ENCODE assay signal across 8 cellular contexts in genomic region chr10:102393411-102394078, GRCh38. TPM values are rescaled to one million over a fixed set of nuclear protein-coding genes. Genes with fewer than 3 reads are reported as not detected.
DNase-seq lines count a peak whose midpoint lies in the region; ATAC-seq and TF ChIP-seq lines count a peak whose summit lies in the region.

No MANE protein-coding gene starts in this region.

- DNase-seq in GM23338 (ENCODE audit: low spot score) (peak; percentile 93), SK-N-MC (ENCODE audit: low read depth, low spot score) (no peak), fibroblast of the aortic adventitia (ENCODE audit: low read depth) (no peak), occipital lobe (lab: John Stamatoyannopoulos, UW) (no peak), mucosa of gallbladder (ENCODE audit: low spot score) (no peak)

- no peak overlapping the region for H3K27ac ChIP-seq in GM23338 (ENCODE audit: low read depth)
- H3K27ac ChIP-seq in SK-N-MC: no peak overlapping the region

- H3K27me3 Mint-ChIP-seq in GM23338 (ENCODE audit: insufficient read depth, low read depth, poor library complexity): peaks cover 44% of the 10 kb centered on the region

- H3K4me1 Mint-ChIP-seq in GM23338: peaks cover 14% of the 10 kb centered on the region

- H3K4me1 ChIP-seq in GM23338 (ENCODE audit: insufficient read depth): peaks cover 11% of the 10 kb centered on the region
- peaks cover 12% of the 10 kb centered on the region for H3K4me1 ChIP-seq in skeletal muscle satellite cell (ENCODE audit: control insufficient read depth, insufficient read depth, low read length)

- H3K4me3 ChIP-seq in GM23338 (peak overlapping the region; percentile 88), SK-N-MC (peak overlapping the region; percentile 82), fibroblast of the aortic adventitia (ENCODE audit: low read depth, low read length) (peak overlapping the region; percentile 85), skeletal muscle satellite cell (ENCODE audit: low read length) (peak overlapping the region; percentile 85)

- H3K36me3 ChIP-seq in GM23338 (ENCODE audit: insufficient read depth): no peaks in the 10 kb centered on the region
- H3K36me3 ChIP-seq in SK-N-MC (ENCODE audit: insufficient read depth, low read length): no peaks in the 10 kb centered on the region
- H3K36me3 ChIP-seq in skeletal muscle satellite cell (ENCODE audit: insufficient read depth, low read length): peaks cover 7% of the 10 kb centered on the region

- no peaks in the 10 kb centered on the region for H3K9me3 ChIP-seq in SK-N-MC (ENCODE audit: low read depth, low read length)
- no peaks in the 10 kb centered on the region for H3K9me3 ChIP-seq in skeletal muscle satellite cell (replicated peaks; ENCODE audit: low read length)

- no peaks in the 10 kb centered on the region for H3K9me2 ChIP-seq in GM23338 (ENCODE audit: insufficient read depth)

- no peak overlapping the region for H3K27ac Mint-ChIP-seq in GM23338

- no peaks in the 10 kb centered on the region for H3K9me3 Mint-ChIP-seq in GM23338

- peak in 1 of 2 experiments; percentile 85; a peak in 2 of 4 replicates for TF ChIP-seq CTCF in GM23338 (conservative IDR thresholded peaks at IDR 0.05; ENCODE audit: low read depth in 2 of 2)
- peak; percentile 93 for TF ChIP-seq CTCF in fibroblast of the aortic adventitia (IDR thresholded peaks at IDR 0.05; ENCODE audit: insufficient read depth, low read length)

- ATAC-seq in GM23338: peak; percentile 75
- no peak for ATAC-seq in HG02970 (IDR thresholded peaks at IDR 0.05; ENCODE audit: low FRiP score, unreplicated experiment)
- ATAC-seq in GM19397 (IDR thresholded peaks at IDR 0.05; ENCODE audit: unreplicated experiment): no peak

- H3K9ac ChIP-seq in SK-N-MC (ENCODE audit: insufficient read length) (peak overlapping the region; percentile 26), skeletal muscle satellite cell (ENCODE audit: low read depth, low read length) (peak overlapping the region; percentile 84)

- H3K79me2 ChIP-seq in GM23338 (replicated peaks; ENCODE audit: insufficient read depth): no peaks in the 10 kb centered on the region

- H3K4me2 ChIP-seq in GM23338 (peak overlapping the region; percentile 96), skeletal muscle satellite cell (ENCODE audit: low read length) (peak overlapping the region; percentile 100)

- H3K27me3 ChIP-seq in GM23338 (ENCODE audit: insufficient read depth) (peaks cover 38% of the 10 kb centered on the region), skeletal muscle satellite cell (ENCODE audit: control insufficient read depth, insufficient read depth, low read length) (no peaks in the 10 kb centered on the region)

- no peaks in the 10 kb centered on the region; the same call in 2 of the 3 replicates for H3K36me3 Mint-ChIP-seq in GM23338 (ENCODE audit: low read depth)

- H2AFZ ChIP-seq in GM23338: peak overlapping the region; percentile 97

- 0 out of 2 replicates have a peak, but pooled peaks cover 5% of the 10 kb centered on the region for H3F3A ChIP-seq in GM23338 (replicated peaks; ENCODE audit: low read depth)

- peak overlapping the region; percentile 82 for H3K4me3 Mint-ChIP-seq in GM23338

- no peaks in the 10 kb centered on the region; the same call in 1 of the 2 replicates for H4K20me1 ChIP-seq in GM23338 (replicated peaks; ENCODE audit: insufficient read depth)

TF ChIP-seq in GM23338, 12 proteins besides CTCF, POLR2A, EP300 and RAD21 (continues in another document):
- TF ChIP-seq ZNF114 (CRISPR knock-in tag; IDR thresholded peaks at IDR 0.05) (no peak), CREB1 (CRISPR knock-in tag; IDR thresholded peaks at IDR 0.05; ENCODE audit: low read depth) (no peak), EZH2 (IDR thresholded peaks at IDR 0.05; ENCODE audit: low read depth, unreplicated experiment) (no peak), STAT1 (IDR thresholded peaks at IDR 0.05; ENCODE audit: unreplicated experiment) (no peak), POLR2AphosphoS5 (IDR thresholded peaks at IDR 0.05; ENCODE audit: low read depth) (no peak), EZH2phosphoT487 (IDR thresholded peaks at IDR 0.05; ENCODE audit: unreplicated experiment) (no peak), JUNB (IDR thresholded peaks at IDR 0.05; ENCODE audit: unreplicated experiment) (no peak), ETS1 (IDR thresholded peaks at IDR 0.05) (no peak)
- TF ChIP-seq, protein P1, sequence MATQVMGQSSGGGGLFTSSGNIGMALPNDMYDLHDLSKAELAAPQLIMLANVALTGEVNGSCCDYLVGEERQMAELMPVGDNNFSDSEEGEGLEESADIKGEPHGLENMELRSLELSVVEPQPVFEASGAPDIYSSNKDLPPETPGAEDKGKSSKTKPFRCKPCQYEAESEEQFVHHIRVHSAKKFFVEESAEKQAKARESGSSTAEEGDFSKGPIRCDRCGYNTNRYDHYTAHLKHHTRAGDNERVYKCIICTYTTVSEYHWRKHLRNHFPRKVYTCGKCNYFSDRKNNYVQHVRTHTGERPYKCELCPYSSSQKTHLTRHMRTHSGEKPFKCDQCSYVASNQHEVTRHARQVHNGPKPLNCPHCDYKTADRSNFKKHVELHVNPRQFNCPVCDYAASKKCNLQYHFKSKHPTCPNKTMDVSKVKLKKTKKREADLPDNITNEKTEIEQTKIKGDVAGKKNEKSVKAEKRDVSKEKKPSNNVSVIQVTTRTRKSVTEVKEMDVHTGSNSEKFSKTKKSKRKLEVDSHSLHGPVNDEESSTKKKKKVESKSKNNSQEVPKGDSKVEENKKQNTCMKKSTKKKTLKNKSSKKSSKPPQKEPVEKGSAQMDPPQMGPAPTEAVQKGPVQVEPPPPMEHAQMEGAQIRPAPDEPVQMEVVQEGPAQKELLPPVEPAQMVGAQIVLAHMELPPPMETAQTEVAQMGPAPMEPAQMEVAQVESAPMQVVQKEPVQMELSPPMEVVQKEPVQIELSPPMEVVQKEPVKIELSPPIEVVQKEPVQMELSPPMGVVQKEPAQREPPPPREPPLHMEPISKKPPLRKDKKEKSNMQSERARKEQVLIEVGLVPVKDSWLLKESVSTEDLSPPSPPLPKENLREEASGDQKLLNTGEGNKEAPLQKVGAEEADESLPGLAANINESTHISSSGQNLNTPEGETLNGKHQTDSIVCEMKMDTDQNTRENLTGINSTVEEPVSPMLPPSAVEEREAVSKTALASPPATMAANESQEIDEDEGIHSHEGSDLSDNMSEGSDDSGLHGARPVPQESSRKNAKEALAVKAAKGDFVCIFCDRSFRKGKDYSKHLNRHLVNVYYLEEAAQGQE (IDR thresholded peaks at IDR 0.05; ENCODE audit: unreplicated experiment): no peak

RNA-seq across cellular contexts. Expression of gene NFKB2, which starts 2.0 kb away (rescaled TPM):
- 19.0 and 29.4 TPM in 2 replicates for total RNA-seq in GM23338 (2014; rRNA removed; shearing (Covaris generic))
- polyA plus RNA-seq in GM23338 (2016; fragmentation: Nextera tagmentation; extraction: Ambion mirVana): 6.8 and 8.1 TPM in 2 replicates
- total RNA-seq in fibroblast of the aortic adventitia (ENCODE audit: low replicate concordance) (9.0 and 16.2 TPM in 2 replicates), occipital lobe (2.2 TPM), mucosa of gallbladder (42.2 TPM)
- total RNA-seq in skeletal muscle satellite cell (2012; rRNA removed): 26.6 and 27.1 TPM in 2 replicates

RNA-seq across cellular contexts. Expression of gene PSD, which starts 25.0 kb away (rescaled TPM):
- total RNA-seq in GM23338 (2014; rRNA removed; shearing (Covaris generic)): 4.0 and 6.8 TPM in 2 replicates
- 1.9 and 2.7 TPM in 2 replicates for polyA plus RNA-seq in GM23338 (2016; fragmentation: Nextera tagmentation; extraction: Ambion mirVana)
- total RNA-seq in fibroblast of the aortic adventitia (ENCODE audit: low replicate concordance): 0.18 and 1.3 TPM in 2 replicates
- total RNA-seq in skeletal muscle satellite cell (2012; rRNA removed): 0.87 and 5.8 TPM in 2 replicates
- total RNA-seq in occipital lobe: 101 TPM
- 106 TPM for total RNA-seq in mucosa of gallbladder

RNA-seq across cellular contexts. Expression of gene FBXL15, which starts 27.1 kb away (rescaled TPM):
- total RNA-seq in GM23338 (2014; rRNA removed; shearing (Covaris generic)): 29.7 and 36.1 TPM in 2 replicates
- polyA plus RNA-seq in GM23338 (2016; fragmentation: Nextera tagmentation; extraction: Ambion mirVana): 18.4 and 18.5 TPM in 2 replicates
- total RNA-seq in fibroblast of the aortic adventitia (ENCODE audit: low replicate concordance) (5.2 and 39.6 TPM in 2 replicates), occipital lobe (14.2 TPM), mucosa of gallbladder (29.3 TPM)
- 9.2 and 11.9 TPM in 2 replicates for total RNA-seq in skeletal muscle satellite cell (2012; rRNA removed)

RNA-seq across cellular contexts. Expression of gene CUEDC2, which starts 38.8 kb away (rescaled TPM):
- 37.0 and 39.2 TPM in 2 replicates for total RNA-seq in GM23338 (2014; rRNA removed; shearing (Covaris generic))
- 37.3 and 47.3 TPM in 2 replicates for polyA plus RNA-seq in GM23338 (2016; fragmentation: Nextera tagmentation; extraction: Ambion mirVana)
- total RNA-seq in fibroblast of the aortic adventitia (ENCODE audit: low replicate concordance): 40.9 and 61.4 TPM in 2 replicates
- total RNA-seq in skeletal muscle satellite cell (2012; rRNA removed): 37.3 and 43.2 TPM in 2 replicates
- 37.3 TPM for total RNA-seq in occipital lobe
- total RNA-seq in mucosa of gallbladder: 63.2 TPM

RNA-seq across cellular contexts. Expression of gene C10orf95, which starts 57.8 kb away (rescaled TPM):
- 0.69 TPM in 1 of 2 replicates, not detected in the other for total RNA-seq in GM23338 (2014; rRNA removed; shearing (Covaris generic))
- 1.1 and 1.5 TPM in 2 replicates for polyA plus RNA-seq in GM23338 (2016; fragmentation: Nextera tagmentation; extraction: Ambion mirVana)
- total RNA-seq in fibroblast of the aortic adventitia (ENCODE audit: low replicate concordance) (not detected in 2 replicates), occipital lobe (not detected), mucosa of gallbladder (0.46 TPM)
- not detected in 2 replicates for total RNA-seq in skeletal muscle satellite cell (2012; rRNA removed)

Comparison
In these comparisons a context has a peak if more than half of its experiments do, and no peak if none do; other contexts are left out.
1. RNA of gene PSD, which starts 25.0 kb away (total RNA-seq): 106 TPM in mucosa of gallbladder (single experiment) and 101 TPM in occipital lobe (single experiment); 4.0 to 6.8 TPM in GM23338 and 0.18 to 1.3 TPM in fibroblast of the aortic adventitia; every median in the first group is over 10 times any median in the second.
2. Peak in every context shown above with its lines, with median percentiles within 50 percentile points of each other: H3K4me3 ChIP-seq.